In the genomic region with DNA sequence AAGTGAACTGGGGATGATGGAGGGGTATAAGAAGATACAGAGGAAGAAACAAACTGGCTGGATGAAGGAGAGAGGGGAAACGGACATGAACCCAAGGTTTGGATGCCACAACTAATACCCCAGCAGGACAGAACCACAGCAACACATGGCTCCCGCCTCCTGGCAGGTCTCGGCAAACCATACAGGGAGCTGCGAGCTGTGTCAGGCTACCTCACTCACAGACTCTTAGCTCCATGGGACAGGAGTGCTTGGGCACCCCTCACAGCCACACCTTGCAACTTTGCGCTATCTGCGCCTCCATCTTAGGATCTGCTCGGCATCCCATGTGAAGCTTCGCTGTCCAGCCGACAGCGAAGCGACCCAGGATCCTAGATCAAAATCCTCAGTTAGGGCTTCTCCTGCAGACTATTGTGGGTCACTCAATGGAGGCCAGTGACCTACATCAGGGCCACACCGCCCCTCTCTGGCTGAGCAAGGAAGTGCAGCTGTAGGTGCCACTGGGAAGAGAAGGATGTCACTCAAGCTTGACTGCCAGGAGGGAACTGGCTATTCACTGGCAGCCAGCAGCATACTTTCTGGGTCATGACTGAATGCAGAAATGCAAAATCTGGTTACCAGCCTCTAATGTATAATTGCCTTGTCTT, we compare ENCODE assay signal across 8 cellular contexts.
DNase-seq lines count a peak whose midpoint lies in the region; TF ChIP-seq lines count a peak whose summit lies in the region.

No MANE protein-coding gene starts in this region.

- H3K79me2 ChIP-seq in GM23248 (ENCODE audit: insufficient read depth) (no peaks in the 10 kb centered on the region), osteoblast (ENCODE audit: insufficient read depth, low read length) (no peaks in the 10 kb centered on the region)

- H3K4me1 ChIP-seq in GM23248 (ENCODE audit: insufficient read depth) (no peaks in the 10 kb centered on the region), osteoblast (ENCODE audit: insufficient read depth, low read length) (no peaks in the 10 kb centered on the region)
- H3K4me1 ChIP-seq in CD4-positive, alpha-beta memory T cell (ENCODE audit: insufficient read depth, low read length): no peaks in the 10 kb centered on the region

- no peaks in the 10 kb centered on the region for H3K9me3 Mint-ChIP-seq in Calu3 (ENCODE audit: low read depth, unreplicated experiment)
- peaks cover 0 to 4% (median 0%) of the 10 kb centered on the region in 8 donors for H3K9me3 Mint-ChIP-seq in CD4-positive, alpha-beta memory T cell

- no peak overlapping the region for H3K4me3 Mint-ChIP-seq in Calu3 (ENCODE audit: low read depth, unreplicated experiment)
- no peak overlapping the region for H3K4me3 Mint-ChIP-seq in CD4-positive, alpha-beta memory T cell

- in situ Hi-C loops in GM23248 (cut with MboI): loop anchor here (10.0 kb wide), 1 partner anchor 379 kb away; no protein-coding TSS in a partner anchor

- H3K27me3 Mint-ChIP-seq in Calu3 (ENCODE audit: unreplicated experiment): peaks cover 29% of the 10 kb centered on the region
- peaks cover 2% of the 10 kb centered on the region in 2 donors for H3K27me3 Mint-ChIP-seq in CD4-positive, alpha-beta memory T cell

- H3K9me2 ChIP-seq in GM23248 (ENCODE audit: insufficient read depth): no peaks in the 10 kb centered on the region

- no peaks in the 10 kb centered on the region for H3K9me3 ChIP-seq in GM23248 (ENCODE audit: low read depth)
- H3K9me3 ChIP-seq in osteoblast (ENCODE audit: low read depth, low read length): no peaks in the 10 kb centered on the region
- no peaks in the 10 kb centered on the region for H3K9me3 ChIP-seq in CD4-positive, alpha-beta memory T cell (ENCODE audit: control insufficient read depth in 1 of 2, low read length in 2 of 2)

- 0 out of 2 replicates have a peak, but pooled peaks cover 3% of the 10 kb centered on the region for H3K27me3 ChIP-seq in GM23248 (replicated peaks; ENCODE audit: insufficient read depth)
- no peaks in the 10 kb centered on the region for H3K27me3 ChIP-seq in osteoblast (ENCODE audit: insufficient read depth, low read length)
- H3K27me3 ChIP-seq in CD4-positive, alpha-beta memory T cell (ENCODE audit: insufficient read depth, low read length): no peaks in the 10 kb centered on the region

- no peaks in the 10 kb centered on the region for H3K36me3 ChIP-seq in GM23248 (ENCODE audit: low read depth)
- H3K36me3 ChIP-seq in osteoblast (ENCODE audit: insufficient read depth, low read length): no peaks in the 10 kb centered on the region
- H3K36me3 ChIP-seq in CD4-positive, alpha-beta memory T cell (ENCODE audit: insufficient read depth, low read length): no peaks in the 10 kb centered on the region

- no peaks in the 10 kb centered on the region for H3K4me1 Mint-ChIP-seq in Calu3 (ENCODE audit: low read depth, unreplicated experiment)
- no peaks in the 10 kb centered on the region for H3K4me1 Mint-ChIP-seq in CD4-positive, alpha-beta memory T cell

- POLR2A ChIA-PET in CD4-positive, alpha-beta memory T cell (lab: Charles Lee; ENCODE audit: partially characterized antibody): no interaction called here

- H2AFZ ChIP-seq in GM23248 (no peak overlapping the region), osteoblast (ENCODE audit: low read length) (no peak overlapping the region)

- BruUV-seq in Calu3 (replicated peaks; lab: Mats Ljungman, UMichigan): no TSS peak

- WGBS in GM23248 (ENCODE audit: low coverage in 1 of 2, low lambda C conversion rate in 2 of 2, missing lambda C conversion rate in 2 of 2), 2 experiments: 71 to 72% methylated on average over 12 of the region's 12 CpGs

- no peak overlapping the region for H3K4me3 ChIP-seq in GM23248
- no peak overlapping the region for H3K4me3 ChIP-seq in osteoblast (ENCODE audit: insufficient read depth, low read length)
- no peak overlapping the region for H3K4me3 ChIP-seq in CD4-positive, alpha-beta memory T cell (ENCODE audit: low read length in 2 of 2)

- no peak overlapping the region for H3K27ac ChIP-seq in GM23248
- no peak overlapping the region for H3K27ac ChIP-seq in osteoblast (ENCODE audit: low read depth, low read length)
- no peak overlapping the region for H3K27ac ChIP-seq in CD4-positive, alpha-beta memory T cell (ENCODE audit: low read depth, low read length)

- CTCF ChIA-PET in Calu3 (lab: Charles Lee): interaction anchor here (0.7 kb wide), 1 partner anchor 12 kb away, joined by 9 read pairs; no protein-coding TSS in a partner anchor
- CTCF ChIA-PET in CD4-positive, alpha-beta memory T cell (lab: Charles Lee; ENCODE audit: partially characterized antibody): no interaction called here

- no peak overlapping the region for H3K27ac Mint-ChIP-seq in Calu3 (ENCODE audit: unreplicated experiment)
- H3K27ac Mint-ChIP-seq in CD4-positive, alpha-beta memory T cell: peak overlapping the region in 1 of 7 donors; percentile 40

- TF ChIP-seq CTCF in Calu3 (IDR thresholded peaks at IDR 0.05; ENCODE audit: unreplicated experiment): peak; percentile 14
- TF ChIP-seq CTCF in osteoblast (IDR thresholded peaks at IDR 0.05; ENCODE audit: extremely low read depth, low read depth, low read length): peak; percentile 86

- H3K4me2 ChIP-seq in GM23248 (ENCODE audit: unreplicated experiment) (no peak overlapping the region), osteoblast (ENCODE audit: insufficient read depth, low read length) (no peak overlapping the region)

- H3F3A ChIP-seq in GM23248 (ENCODE audit: insufficient read depth): no peaks in the 10 kb centered on the region

- DNase-seq in Calu3 (peak; percentile 9), GM23248 (peak; percentile 63), NCI-H446 (lab: John Stamatoyannopoulos, UW) (peak; percentile 48 to 71), glomerular visceral epithelial cell (ENCODE audit: extremely low spot score) (peak; percentile 46), osteoblast (ENCODE audit: insufficient read length, low spot score, missing footprints) (peak; percentile 79), NCI-H2171 treated with DMSO at 0.1 percent for 48 hours (lab: John Stamatoyannopoulos, UW) (no peak)
- DNase-seq in activated T-cell treated with anti-CD3 and anti-CD28 coated beads, Interleukin-2, amount 50 U/mL, for 1 hour: peak; percentile 48
- DNase-seq in CD4-positive, alpha-beta memory T cell: no peak

- no peaks in the 10 kb centered on the region for H3K36me3 Mint-ChIP-seq in Calu3 (ENCODE audit: insufficient read depth, unreplicated experiment)
- no peaks in the 10 kb centered on the region for H3K36me3 Mint-ChIP-seq in CD4-positive, alpha-beta memory T cell

- H3K9ac ChIP-seq in GM23248: no peak overlapping the region

- intact Hi-C loops in Calu3 (cut with micrococcal nuclease; ENCODE audit: unreplicated experiment): no loop called here
- intact Hi-C loops in CD4-positive, alpha-beta memory T cell (cut with micrococcal nuclease): no loop called here

- no peaks in the 10 kb centered on the region for H4K20me1 ChIP-seq in GM23248 (ENCODE audit: insufficient read depth)
- no peaks in the 10 kb centered on the region for H4K20me1 ChIP-seq in osteoblast (ENCODE audit: insufficient read depth, low read length)

Comparison
In these comparisons a context has a peak if more than half of its experiments do, and no peak if none do; other contexts are left out.
1. DNase-seq: peak in Calu3 (single experiment), GM23248 (single experiment), NCI-H446 (2 of 2), activated T-cell treated with anti-CD3 and anti-CD28 coated beads, Interleukin-2, amount 50 U/mL, for 1 hour (single experiment), glomerular visceral epithelial cell (single experiment) and osteoblast (single experiment); none in CD4-positive, alpha-beta memory T cell (0 of 5) and NCI-H2171 treated with DMSO at 0.1 percent for 48 hours (single experiment).